2 cellular contexts compared by ENCODE assay signal in the genomic region with DNA sequence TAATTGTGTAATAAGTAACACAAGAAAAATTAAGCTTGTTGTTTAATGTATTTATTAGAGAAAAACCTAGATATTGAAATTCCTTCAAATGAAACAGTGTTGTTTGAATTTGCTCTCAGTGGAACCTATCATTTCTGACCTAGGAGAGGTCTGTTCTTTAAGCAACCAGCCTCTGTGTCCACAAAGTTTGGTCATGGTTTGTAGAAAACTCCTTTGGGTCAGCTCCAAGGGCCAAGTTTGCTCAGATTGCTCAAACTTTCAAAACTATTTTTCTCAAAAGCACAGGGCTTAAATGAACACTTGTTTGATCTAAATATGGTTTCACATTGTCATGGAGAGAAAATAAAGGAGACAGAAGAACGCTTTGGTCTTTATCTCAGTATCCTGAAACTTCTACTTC.
TF ChIP-seq lines count a peak whose summit lies in the region.

No MANE protein-coding gene starts in this region.

TF ChIP-seq in liver, 16 proteins besides CTCF, POLR2A, EP300 and RAD21:
- TF ChIP-seq, protein P1, sequence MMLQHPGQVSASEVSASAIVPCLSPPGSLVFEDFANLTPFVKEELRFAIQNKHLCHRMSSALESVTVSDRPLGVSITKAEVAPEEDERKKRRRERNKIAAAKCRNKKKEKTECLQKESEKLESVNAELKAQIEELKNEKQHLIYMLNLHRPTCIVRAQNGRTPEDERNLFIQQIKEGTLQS (IDR thresholded peaks at IDR 0.05) = no peak
- peak in 1 of 2 donors; percentile 14 for TF ChIP-seq RXRA (IDR thresholded peaks at IDR 0.05)
- peak; percentile 31 to 42 for TF ChIP-seq HNF4A (conservative IDR thresholded peaks at IDR 0.05)

TF ChIP-seq in HepG2, 621 proteins besides CTCF, POLR2A, EP300 and RAD21:
- TF ChIP-seq RBFOX2 (IDR thresholded peaks at IDR 0.05; ENCODE audit: low read depth, low read length) (no peak), ZMYM3 (CRISPR knock-in tag; IDR thresholded peaks at IDR 0.05) (no peak), ELF1 (CRISPR knock-in tag; IDR thresholded peaks at IDR 0.05) (no peak), ARNT (IDR thresholded peaks at IDR 0.05) (no peak), MZF1 (CRISPR knock-in tag; IDR thresholded peaks at IDR 0.05; ENCODE audit: borderline replicate concordance) (no peak), KDM4B (CRISPR knock-in tag; IDR thresholded peaks at IDR 0.05) (no peak), ZNF7 (CRISPR knock-in tag; IDR thresholded peaks at IDR 0.05) (no peak), NFYC (CRISPR knock-in tag; IDR thresholded peaks at IDR 0.05) (no peak), TSC22D2 (CRISPR knock-in tag; IDR thresholded peaks at IDR 0.05; ENCODE audit: borderline replicate concordance) (no peak), ZNF550 (CRISPR knock-in tag; IDR thresholded peaks at IDR 0.05; ENCODE audit: borderline replicate concordance) (no peak), SPEN (CRISPR knock-in tag; IDR thresholded peaks at IDR 0.05; ENCODE audit: low read depth) (no peak), ZNF33B (CRISPR knock-in tag; IDR thresholded peaks at IDR 0.05) (no peak), BRD4 (CRISPR knock-in tag; IDR thresholded peaks at IDR 0.05) (no peak), SOX5 (CRISPR knock-in tag; IDR thresholded peaks at IDR 0.05; ENCODE audit: borderline replicate concordance) (no peak)
- TF ChIP-seq, protein P2, sequence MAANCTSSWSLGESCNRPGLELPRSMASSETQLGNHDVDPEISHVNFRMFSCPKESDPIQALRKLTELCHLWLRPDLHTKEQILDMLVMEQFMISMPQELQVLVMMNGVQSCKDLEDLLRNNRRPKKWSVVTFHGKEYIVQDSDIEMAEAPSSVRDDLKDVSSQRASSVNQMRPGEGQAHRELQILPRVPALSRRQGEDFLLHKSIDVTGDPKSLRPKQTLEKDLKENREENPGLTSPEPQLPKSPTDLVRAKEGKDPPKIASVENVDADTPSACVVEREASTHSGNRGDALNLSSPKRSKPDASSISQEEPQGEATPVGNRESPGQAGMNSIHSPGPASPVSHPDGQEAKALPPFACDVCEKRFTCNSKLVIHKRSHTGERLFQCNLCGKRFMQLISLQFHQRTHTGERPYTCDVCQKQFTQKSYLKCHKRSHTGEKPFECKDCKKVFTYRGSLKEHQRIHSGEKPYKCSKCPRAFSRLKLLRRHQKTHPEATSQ (CRISPR knock-in tag; IDR thresholded peaks at IDR 0.05; ENCODE audit: borderline replicate concordance) = no peak
- TF ChIP-seq, protein P3, sequence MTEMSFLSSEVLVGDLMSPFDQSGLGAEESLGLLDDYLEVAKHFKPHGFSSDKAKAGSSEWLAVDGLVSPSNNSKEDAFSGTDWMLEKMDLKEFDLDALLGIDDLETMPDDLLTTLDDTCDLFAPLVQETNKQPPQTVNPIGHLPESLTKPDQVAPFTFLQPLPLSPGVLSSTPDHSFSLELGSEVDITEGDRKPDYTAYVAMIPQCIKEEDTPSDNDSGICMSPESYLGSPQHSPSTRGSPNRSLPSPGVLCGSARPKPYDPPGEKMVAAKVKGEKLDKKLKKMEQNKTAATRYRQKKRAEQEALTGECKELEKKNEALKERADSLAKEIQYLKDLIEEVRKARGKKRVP (CRISPR knock-in tag; IDR thresholded peaks at IDR 0.05) = no peak
